21 cellular contexts compared by ENCODE assay signal in genomic region chr20:33824852-33825251, GRCh38. TPM values are rescaled to one million over a fixed set of nuclear protein-coding genes. Genes with fewer than 3 reads are reported as not detected.
DNase-seq lines count a peak whose midpoint lies in the region; ATAC-seq, FAIRE-seq and TF ChIP-seq lines count a peak whose summit lies in the region.
"Had no signal": no experiment of that assay in that cellular context is flagged by ENCODE, and none has a peak within 500 bp of the region (broad histone marks: within the 10 kb centered on the region; RNA-seq: fewer than 3 reads in every experiment).

No MANE protein-coding gene starts in this region.

- peaks cover 55% of the 10 kb centered on the region for H3K4me1 ChIP-seq in Caco-2
- H3K4me1 ChIP-seq in hepatocyte (ENCODE audit: insufficient read depth), result peaks cover 58% of the 10 kb centered on the region
- H3K4me1 ChIP-seq in small intestine (ENCODE audit: control insufficient read depth in 2 of 2, insufficient read depth in 1 of 2, low read depth in 1 of 2, low read length in 1 of 2), result peaks cover 32 to 34% of the 10 kb centered on the region in 2 donors

- H2AFZ ChIP-seq in hepatocyte, result no peak overlapping the region

- peak overlapping the region; percentile 80 for H3K27ac Mint-ChIP-seq in Caco-2 (ENCODE audit: unreplicated experiment)
- H3K27ac Mint-ChIP-seq in T-helper 17 cell, result peak overlapping the region; percentile 37
- no peak overlapping the region for H3K27ac Mint-ChIP-seq in osteocyte (ENCODE audit: unreplicated experiment)

- no peaks in the 10 kb centered on the region for H3K9me2 ChIP-seq in hepatocyte (replicated peaks; ENCODE audit: insufficient read depth)

- H3K27me3 Mint-ChIP-seq in Caco-2 (ENCODE audit: insufficient read depth, unreplicated experiment) (no peaks in the 10 kb centered on the region), T-helper 17 cell (no peaks in the 10 kb centered on the region), osteocyte (ENCODE audit: unreplicated experiment) (no peaks in the 10 kb centered on the region)
- H3K27me3 Mint-ChIP-seq: CD4-positive, CD25-positive, alpha-beta regulatory T cell had no signal

- no peak overlapping the region for H3K4me2 ChIP-seq in hepatocyte

- intact Hi-C loops in Caco-2 (cut with micrococcal nuclease; ENCODE audit: unreplicated experiment), result no loop called here

- peak overlapping the region; percentile 84 for H3K27ac ChIP-seq in hepatocyte
- H3K27ac ChIP-seq in small intestine (ENCODE audit: low read depth in 1 of 2, low read length in 1 of 2), result peak overlapping the region; percentile 45 to 86
- no peak overlapping the region for H3K27ac ChIP-seq in substantia nigra (ENCODE audit: low read depth, low read length, poor library complexity, severe bottlenecking)

- ATAC-seq in T-helper 17 cell, result no peak

- peaks cover 95% of the 10 kb centered on the region for H3K79me2 ChIP-seq in hepatocyte

- no peak for DNase-seq in Caco-2
- no peak for DNase-seq in T-helper 17 cell
- DNase-seq in hepatocyte (ENCODE audit: low spot score), result no peak
- DNase-seq in small intestine, result no peak
- no peak for DNase-seq in islet precursor cell
- no peak for DNase-seq in osteocyte (ENCODE audit: extremely low spot score, unreplicated experiment)
- DNase-seq in NCI-H1436 (lab: John Stamatoyannopoulos, UW), result no peak
- no peak for DNase-seq in substantia nigra (lab: John Stamatoyannopoulos, UW)
- DNase-seq: BE2C; CD4-positive, CD25-positive, alpha-beta regulatory T cell; DMS153; GDM1; H9; NCI-H1105; NCI-H1694 treated with DMSO at 0.1 percent for 48 hours; NCI-H748 treated with DMSO at 0.1 percent for 48 hours; NK-92 treated with Interleukin-12 subunit alpha and Interleukin-12 subunit beta, amount 100 ng/mL, for 24 hours; SHP77 had no signal

- CTCF ChIA-PET in Caco-2 (lab: Charles Lee), result interaction anchor here (0.6 kb wide), 1 partner anchor 173 kb away, joined by 3 read pairs; no protein-coding TSS in a partner anchor

- BruUV-seq in Caco-2 (replicated peaks; lab: Mats Ljungman, UMichigan), result no TSS peak

- peaks cover 17% of the 10 kb centered on the region for H3K36me3 Mint-ChIP-seq in Caco-2 (ENCODE audit: insufficient read depth, unreplicated experiment)
- H3K36me3 Mint-ChIP-seq in T-helper 17 cell (ENCODE audit: low read depth), result no peaks in the 10 kb centered on the region
- H3K36me3 Mint-ChIP-seq in osteocyte (ENCODE audit: unreplicated experiment), result no peaks in the 10 kb centered on the region

- TF ChIP-seq CTCF in Caco-2 (IDR thresholded peaks at IDR 0.05; ENCODE audit: insufficient read depth in 1 of 2, low read depth in 1 of 2, low read length in 1 of 2, severe bottlenecking in 1 of 2, unreplicated experiment in 1 of 2) (no peak), hepatocyte (IDR thresholded peaks at IDR 0.05; ENCODE audit: poor library complexity) (no peak), osteocyte (IDR thresholded peaks at IDR 0.05) (no peak)

- H3K9me3 ChIP-seq in Caco-2, result no peaks in the 10 kb centered on the region
- no peaks in the 10 kb centered on the region for H3K9me3 ChIP-seq in T-helper 17 cell (ENCODE audit: control insufficient read depth, low read length, poor library complexity, severe bottlenecking)
- no peaks in the 10 kb centered on the region for H3K9me3 ChIP-seq in hepatocyte (ENCODE audit: low read depth)
- H3K9me3 ChIP-seq in small intestine (ENCODE audit: control insufficient read depth, low read depth), result no peaks in the 10 kb centered on the region
- H3K9me3 ChIP-seq: BE2C had no signal

- POLR2A ChIA-PET in Caco-2 (lab: Charles Lee), result interaction anchor here (2.6 to 2.8 kb wide), 3 partner anchors 12 to 287 kb away, joined by 19 to 39 read pairs (median 20); partner anchors contain the start of genes CHMP4B, EIF2S2 and RALY

- no peaks in the 10 kb centered on the region for H3K9me3 Mint-ChIP-seq in Caco-2 (ENCODE audit: unreplicated experiment)
- H3K9me3 Mint-ChIP-seq in osteocyte (ENCODE audit: unreplicated experiment), result no peaks in the 10 kb centered on the region
- H3K9me3 Mint-ChIP-seq: CD4-positive, CD25-positive, alpha-beta regulatory T cell; H9 had no signal

- no peak for FAIRE-seq in small intestine (lab: Jason Lieb, UNC)
- FAIRE-seq: A204.1, GM19239, HTR-8/SVneo had no signal

- H3K4me1 Mint-ChIP-seq in Caco-2 (ENCODE audit: low read depth, unreplicated experiment) (peaks cover 61% of the 10 kb centered on the region), T-helper 17 cell (peaks cover 55% of the 10 kb centered on the region), osteocyte (ENCODE audit: unreplicated experiment) (peaks cover 41% of the 10 kb centered on the region)

- 97% methylated on average over 1 of the region's 1 CpG for WGBS in hepatocyte (ENCODE audit: low lambda C conversion rate, missing lambda C conversion rate)
- 41 to 85% (median 61%) methylated on average over 1 of the region's 1 CpG for WGBS in small intestine, 3 donors

- peaks cover 100% of the 10 kb centered on the region for H4K20me1 ChIP-seq in hepatocyte (ENCODE audit: insufficient read depth, poor library complexity, severe bottlenecking)

- H3K4me3 ChIP-seq in Caco-2 (ENCODE audit: low read depth, low read length), result no peak overlapping the region
- H3K4me3 ChIP-seq in hepatocyte, result no peak overlapping the region
- no peak overlapping the region for H3K4me3 ChIP-seq in small intestine (ENCODE audit: low read depth in 1 of 2, low read length in 2 of 2)

- H3K4me3 Mint-ChIP-seq in Caco-2 (ENCODE audit: unreplicated experiment) (no peak overlapping the region), T-helper 17 cell (no peak overlapping the region), osteocyte (ENCODE audit: unreplicated experiment) (no peak overlapping the region)
- H3K4me3 Mint-ChIP-seq: CD4-positive, CD25-positive, alpha-beta regulatory T cell; H9 had no signal

- H3K36me3 ChIP-seq in Caco-2 (ENCODE audit: control insufficient read depth, insufficient read depth, low read length) (no peaks in the 10 kb centered on the region), hepatocyte (replicated peaks; ENCODE audit: insufficient read depth, low read depth) (no peaks in the 10 kb centered on the region), small intestine (ENCODE audit: control insufficient read depth in 2 of 2, insufficient read depth in 2 of 2, low read length in 2 of 2) (no peaks in the 10 kb centered on the region)
- H3K36me3 ChIP-seq: BE2C had no signal

- no peaks in the 10 kb centered on the region for H3K27me3 ChIP-seq in Caco-2 (replicated peaks; ENCODE audit: control insufficient read depth, insufficient read depth, low read length)
- H3K27me3 ChIP-seq in hepatocyte, result no peaks in the 10 kb centered on the region
- H3K27me3 ChIP-seq in small intestine (ENCODE audit: control insufficient read depth in 2 of 2, insufficient read depth in 2 of 2, low read length in 2 of 2), result no peaks in the 10 kb centered on the region
- H3K27me3 ChIP-seq: BE2C had no signal

RNA-seq across cellular contexts. Expression of gene CHMP4B, which starts 13.7 kb away (rescaled TPM):
- total RNA-seq in Caco-2 (2022), result 190 and 203 TPM in 2 replicates
- 10 to 100 TPM; 48.6 to 50.6 TPM for total RNA-seq in T-helper 17 cell
- total RNA-seq in hepatocyte, result 95.1 and 101 TPM in 2 replicates
- polyA plus RNA-seq in hepatocyte, result 7.3 and 8.1 TPM in 2 replicates
- polyA plus RNA-seq in small intestine, result 100 to 1,000 TPM; 147 to 218 (median 199) TPM
- 87.5 and 92.5 TPM in 2 replicates for total RNA-seq in osteocyte
